Comparison of ENCODE assay signal across 2 cellular contexts in the genomic region with DNA sequence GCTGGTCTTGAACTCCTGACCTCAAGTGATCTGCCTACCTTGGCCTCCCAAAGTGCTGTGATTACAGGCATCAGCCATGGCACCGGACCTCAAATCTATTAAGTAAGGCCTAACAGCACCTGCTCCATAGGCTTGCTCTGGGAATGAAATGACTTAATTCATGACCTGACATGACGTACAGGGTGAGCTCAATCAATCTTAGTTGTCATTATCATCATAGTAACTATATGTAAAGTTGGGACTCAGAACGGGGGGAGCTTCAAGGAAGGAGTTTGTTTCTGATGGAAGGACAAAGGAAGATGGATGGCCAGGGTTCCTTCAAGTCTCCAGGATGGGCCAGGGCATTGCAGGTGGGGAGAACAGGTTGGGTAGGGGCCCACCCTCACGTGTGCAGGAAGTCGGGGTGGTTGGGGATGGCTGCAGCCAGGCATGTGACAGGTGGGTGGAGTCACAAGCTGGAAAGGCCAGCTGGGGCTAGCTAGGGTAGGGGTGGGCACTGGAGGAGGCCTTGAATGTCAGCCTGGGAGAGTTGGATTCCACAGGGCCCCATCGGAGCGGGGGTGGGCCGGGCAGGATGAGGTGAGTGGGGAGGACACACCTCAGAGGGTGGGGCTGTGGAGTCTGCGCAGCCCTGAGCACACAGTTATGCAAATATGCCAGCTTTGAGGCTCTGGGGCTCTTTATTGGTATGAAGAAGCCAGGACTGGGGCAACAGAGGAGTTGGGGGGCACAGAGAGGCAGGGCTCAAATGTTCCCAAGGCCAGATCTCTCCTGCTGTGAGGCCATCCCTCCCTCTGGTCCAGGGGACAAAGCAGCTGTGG.
A peak's percentile ranks its signal among the peaks of the same experiment; 100 is the strongest.
TF ChIP-seq lines count a peak whose summit lies in the region.

No MANE protein-coding gene starts in this region.

TF ChIP-seq in HEK293, 187 proteins besides CTCF, POLR2A, EP300 and RAD21 (continues in another document):
- TF ChIP-seq ZNF133 (tag by site-specific recombination; IDR thresholded peaks at IDR 0.05) (no peak), ZNF23 (tag by site-specific recombination; IDR thresholded peaks at IDR 0.05; ENCODE audit: borderline replicate concordance) (no peak), ZNF473 (tag by site-specific recombination; IDR thresholded peaks at IDR 0.05) (no peak), ZBTB8A (tag by site-specific recombination; IDR thresholded peaks at IDR 0.05) (no peak), SALL2 (tag by site-specific recombination; IDR thresholded peaks at IDR 0.05; ENCODE audit: borderline replicate concordance) (0 out of 2 replicates have a peak, but pooled peaks have one; percentile 13), ZNF548 (tag by site-specific recombination; IDR thresholded peaks at IDR 0.05) (no peak), SP2 (tag by site-specific recombination; IDR thresholded peaks at IDR 0.05) (0 out of 2 replicates have a peak, but pooled peaks have one; percentile 18), ZNF24 (tag by site-specific recombination; IDR thresholded peaks at IDR 0.05) (no peak), ZNF510 (tag by site-specific recombination; IDR thresholded peaks at IDR 0.05; ENCODE audit: insufficient replicate concordance) (no peak), ZNF274 (IDR thresholded peaks at IDR 0.05; ENCODE audit: low read length) (no peak), ZNF274 (tag by site-specific recombination; IDR thresholded peaks at IDR 0.05; ENCODE audit: borderline replicate concordance) (no peak), MYNN (tag by site-specific recombination; IDR thresholded peaks at IDR 0.05; ENCODE audit: borderline replicate concordance) (no peak), ZNF747 (tag by site-specific recombination; IDR thresholded peaks at IDR 0.05) (no peak), ZFHX2 (tag by site-specific recombination; conservative IDR thresholded peaks at IDR 0.05) (no peak), ZFP41 (tag by site-specific recombination; IDR thresholded peaks at IDR 0.05; ENCODE audit: borderline replicate concordance) (no peak), ZNF239 (tag by site-specific recombination; IDR thresholded peaks at IDR 0.05) (no peak), SP7 (tag by site-specific recombination; IDR thresholded peaks at IDR 0.05) (no peak), ZNF677 (tag by site-specific recombination; IDR thresholded peaks at IDR 0.05) (no peak), ZNF114 (tag by site-specific recombination; IDR thresholded peaks at IDR 0.05) (no peak)
- TF ChIP-seq, protein P1, sequence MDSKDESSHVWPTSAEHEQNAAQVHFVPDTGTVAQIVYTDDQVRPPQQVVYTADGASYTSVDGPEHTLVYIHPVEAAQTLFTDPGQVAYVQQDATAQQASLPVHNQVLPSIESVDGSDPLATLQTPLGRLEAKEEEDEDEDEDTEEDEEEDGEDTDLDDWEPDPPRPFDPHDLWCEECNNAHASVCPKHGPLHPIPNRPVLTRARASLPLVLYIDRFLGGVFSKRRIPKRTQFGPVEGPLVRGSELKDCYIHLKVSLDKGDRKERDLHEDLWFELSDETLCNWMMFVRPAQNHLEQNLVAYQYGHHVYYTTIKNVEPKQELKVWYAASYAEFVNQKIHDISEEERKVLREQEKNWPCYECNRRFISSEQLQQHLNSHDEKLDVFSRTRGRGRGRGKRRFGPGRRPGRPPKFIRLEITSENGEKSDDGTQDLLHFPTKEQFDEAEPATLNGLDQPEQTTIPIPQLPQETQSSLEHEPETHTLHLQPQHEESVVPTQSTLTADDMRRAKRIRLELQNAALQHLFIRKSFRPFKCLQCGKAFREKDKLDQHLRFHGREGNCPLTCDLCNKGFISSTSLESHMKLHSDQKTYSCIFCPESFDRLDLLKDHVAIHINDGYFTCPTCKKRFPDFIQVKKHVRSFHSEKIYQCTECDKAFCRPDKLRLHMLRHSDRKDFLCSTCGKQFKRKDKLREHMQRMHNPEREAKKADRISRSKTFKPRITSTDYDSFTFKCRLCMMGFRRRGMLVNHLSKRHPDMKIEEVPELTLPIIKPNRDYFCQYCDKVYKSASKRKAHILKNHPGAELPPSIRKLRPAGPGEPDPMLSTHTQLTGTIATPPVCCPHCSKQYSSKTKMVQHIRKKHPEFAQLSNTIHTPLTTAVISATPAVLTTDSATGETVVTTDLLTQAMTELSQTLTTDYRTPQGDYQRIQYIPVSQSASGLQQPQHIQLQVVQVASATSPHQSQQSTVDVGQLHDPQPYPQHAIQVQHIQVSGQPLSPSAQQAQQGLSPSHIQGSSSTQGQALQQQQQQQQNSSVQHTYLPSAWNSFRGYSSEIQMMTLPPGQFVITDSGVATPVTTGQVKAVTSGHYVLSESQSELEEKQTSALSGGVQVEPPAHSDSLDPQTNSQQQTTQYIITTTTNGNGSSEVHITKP (tag by site-specific recombination; IDR thresholded peaks at IDR 0.05), result no peak
- TF ChIP-seq, protein P2, sequence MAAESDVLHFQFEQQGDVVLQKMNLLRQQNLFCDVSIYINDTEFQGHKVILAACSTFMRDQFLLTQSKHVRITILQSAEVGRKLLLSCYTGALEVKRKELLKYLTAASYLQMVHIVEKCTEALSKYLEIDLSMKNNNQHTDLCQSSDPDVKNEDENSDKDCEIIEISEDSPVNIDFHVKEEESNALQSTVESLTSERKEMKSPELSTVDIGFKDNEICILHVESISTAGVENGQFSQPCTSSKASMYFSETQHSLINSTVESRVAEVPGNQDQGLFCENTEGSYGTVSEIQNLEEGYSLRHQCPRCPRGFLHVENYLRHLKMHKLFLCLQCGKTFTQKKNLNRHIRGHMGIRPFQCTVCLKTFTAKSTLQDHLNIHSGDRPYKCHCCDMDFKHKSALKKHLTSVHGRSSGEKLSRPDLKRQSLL (tag by site-specific recombination; IDR thresholded peaks at IDR 0.05), result no peak
- TF ChIP-seq, protein P3, sequence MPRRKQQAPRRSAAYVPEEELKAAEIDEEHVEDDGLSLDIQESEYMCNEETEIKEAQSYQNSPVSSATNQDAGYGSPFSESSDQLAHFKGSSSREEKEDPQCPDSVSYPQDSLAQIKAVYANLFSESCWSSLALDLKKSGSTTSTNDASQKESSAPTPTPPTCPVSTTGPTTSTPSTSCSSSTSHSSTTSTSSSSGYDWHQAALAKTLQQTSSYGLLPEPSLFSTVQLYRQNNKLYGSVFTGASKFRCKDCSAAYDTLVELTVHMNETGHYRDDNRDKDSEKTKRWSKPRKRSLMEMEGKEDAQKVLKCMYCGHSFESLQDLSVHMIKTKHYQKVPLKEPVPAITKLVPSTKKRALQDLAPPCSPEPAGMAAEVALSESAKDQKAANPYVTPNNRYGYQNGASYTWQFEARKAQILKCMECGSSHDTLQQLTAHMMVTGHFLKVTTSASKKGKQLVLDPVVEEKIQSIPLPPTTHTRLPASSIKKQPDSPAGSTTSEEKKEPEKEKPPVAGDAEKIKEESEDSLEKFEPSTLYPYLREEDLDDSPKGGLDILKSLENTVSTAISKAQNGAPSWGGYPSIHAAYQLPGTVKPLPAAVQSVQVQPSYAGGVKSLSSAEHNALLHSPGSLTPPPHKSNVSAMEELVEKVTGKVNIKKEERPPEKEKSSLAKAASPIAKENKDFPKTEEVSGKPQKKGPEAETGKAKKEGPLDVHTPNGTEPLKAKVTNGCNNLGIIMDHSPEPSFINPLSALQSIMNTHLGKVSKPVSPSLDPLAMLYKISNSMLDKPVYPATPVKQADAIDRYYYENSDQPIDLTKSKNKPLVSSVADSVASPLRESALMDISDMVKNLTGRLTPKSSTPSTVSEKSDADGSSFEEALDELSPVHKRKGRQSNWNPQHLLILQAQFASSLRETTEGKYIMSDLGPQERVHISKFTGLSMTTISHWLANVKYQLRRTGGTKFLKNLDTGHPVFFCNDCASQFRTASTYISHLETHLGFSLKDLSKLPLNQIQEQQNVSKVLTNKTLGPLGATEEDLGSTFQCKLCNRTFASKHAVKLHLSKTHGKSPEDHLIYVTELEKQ (tag by site-specific recombination; IDR thresholded peaks at IDR 0.05; ENCODE audit: borderline replicate concordance), result no peak

TF ChIP-seq in WTC11, 78 proteins besides CTCF, POLR2A, EP300 and RAD21:
- no peak for TF ChIP-seq CBFB (CRISPR knock-in tag; IDR thresholded peaks at IDR 0.05; ENCODE audit: low read depth)
- no peak for TF ChIP-seq ELF4 (CRISPR knock-in tag; IDR thresholded peaks at IDR 0.05; ENCODE audit: low read depth)
- TF ChIP-seq, protein P4, sequence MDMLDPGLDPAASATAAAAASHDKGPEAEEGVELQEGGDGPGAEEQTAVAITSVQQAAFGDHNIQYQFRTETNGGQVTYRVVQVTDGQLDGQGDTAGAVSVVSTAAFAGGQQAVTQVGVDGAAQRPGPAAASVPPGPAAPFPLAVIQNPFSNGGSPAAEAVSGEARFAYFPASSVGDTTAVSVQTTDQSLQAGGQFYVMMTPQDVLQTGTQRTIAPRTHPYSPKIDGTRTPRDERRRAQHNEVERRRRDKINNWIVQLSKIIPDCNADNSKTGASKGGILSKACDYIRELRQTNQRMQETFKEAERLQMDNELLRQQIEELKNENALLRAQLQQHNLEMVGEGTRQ (CRISPR knock-in tag; IDR thresholded peaks at IDR 0.05), result peak; percentile 60
- TF ChIP-seq, protein P5, sequence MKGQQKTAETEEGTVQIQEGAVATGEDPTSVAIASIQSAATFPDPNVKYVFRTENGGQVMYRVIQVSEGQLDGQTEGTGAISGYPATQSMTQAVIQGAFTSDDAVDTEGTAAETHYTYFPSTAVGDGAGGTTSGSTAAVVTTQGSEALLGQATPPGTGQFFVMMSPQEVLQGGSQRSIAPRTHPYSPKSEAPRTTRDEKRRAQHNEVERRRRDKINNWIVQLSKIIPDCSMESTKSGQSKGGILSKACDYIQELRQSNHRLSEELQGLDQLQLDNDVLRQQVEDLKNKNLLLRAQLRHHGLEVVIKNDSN (CRISPR knock-in tag; IDR thresholded peaks at IDR 0.05), result peak; percentile 36; the same call in 1 of the 2 replicates
